ENCODE assay signal across 10 cellular contexts in the genomic region with DNA sequence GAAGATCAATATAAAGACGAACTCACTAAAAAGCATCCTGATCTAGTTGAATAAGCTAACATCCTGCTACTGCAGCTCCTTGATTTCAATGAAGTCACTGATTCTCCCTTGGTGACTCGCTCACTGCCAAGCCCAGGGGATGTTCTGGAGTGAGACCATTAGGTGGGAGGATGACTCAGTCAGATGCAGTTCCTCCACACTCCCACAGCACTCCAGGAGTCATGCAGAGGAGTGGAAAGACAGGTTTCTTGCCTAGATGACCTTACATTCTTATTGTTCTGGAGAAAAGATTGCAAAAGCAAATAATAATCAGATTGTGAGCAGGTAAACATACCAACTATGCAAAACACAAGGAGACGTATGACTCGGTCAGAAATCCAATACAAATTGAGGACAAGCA. TPM values are rescaled to one million over a fixed set of nuclear protein-coding genes. Genes with fewer than 3 reads are reported as not detected.
DNase-seq lines count a peak whose midpoint lies in the region; ATAC-seq and TF ChIP-seq lines count a peak whose summit lies in the region.
"Had no signal": no experiment of that assay in that cellular context is flagged by ENCODE, and none has a peak within 500 bp of the region (broad histone marks: within the 10 kb centered on the region; RNA-seq: fewer than 3 reads in every experiment).

No MANE protein-coding gene starts in this region.

- no peak overlapping the region for H3K4me3 Mint-ChIP-seq in MCF 10A (ENCODE audit: unreplicated experiment)
- peak overlapping the region in 2 of 10 donors; percentile 3 to 54 for H3K4me3 Mint-ChIP-seq in naive thymus-derived CD8-positive, alpha-beta T cell
- H3K4me3 Mint-ChIP-seq: stimulated activated naive B cell treated with anti-CD40 and anti-IgM and Interleukin-4, amounts not matched to agents 10 μg/mL and 1 μg/mL and 100 μg/mL, for 72 hours had no signal

- intact Hi-C loops in MCF 10A (cut with micrococcal nuclease) = no loop called here

- peak; percentile 92 for DNase-seq in HT-29 (ENCODE audit: low spot score)
- peak; percentile 78 for DNase-seq in MCF 10A (ENCODE audit: unreplicated experiment)
- no peak for DNase-seq in naive thymus-derived CD8-positive, alpha-beta T cell
- DNase-seq: NCI-H1417 treated with DMSO at 0.1 percent for 48 hours; stimulated activated naive B cell treated with anti-CD40 and anti-IgM and Interleukin-4, amounts not matched to agents 10 μg/mL and 1 μg/mL and 100 μg/mL, for 72 hours had no signal

- H3K4me1 Mint-ChIP-seq in MCF 10A (ENCODE audit: insufficient read depth, unreplicated experiment) = peaks cover 8% of the 10 kb centered on the region
- peaks cover 36 to 85% (median 72%) of the 10 kb centered on the region in 4 donors for H3K4me1 Mint-ChIP-seq in naive thymus-derived CD8-positive, alpha-beta T cell
- H3K4me1 Mint-ChIP-seq: stimulated activated naive B cell treated with anti-CD40 and anti-IgM and Interleukin-4, amounts not matched to agents 10 μg/mL and 1 μg/mL and 100 μg/mL, for 72 hours had no signal

- H3K27me3 Mint-ChIP-seq in MCF 10A (ENCODE audit: insufficient read depth, unreplicated experiment) = no peaks in the 10 kb centered on the region
- no peaks in the 10 kb centered on the region for H3K27me3 Mint-ChIP-seq in naive thymus-derived CD8-positive, alpha-beta T cell

- CTCF ChIA-PET in MCF 10A (lab: Yijun Ruan, JAX) = interaction anchor here (0.6 to 1.0 kb wide), 3 partner anchors 13 to 233 kb away, joined by 3 read pairs; no protein-coding TSS in a partner anchor

- no peak overlapping the region for H3K27ac Mint-ChIP-seq in MCF 10A (ENCODE audit: low read depth, unreplicated experiment)
- peak overlapping the region; percentile 43 to 94 (median 85) for H3K27ac Mint-ChIP-seq in naive thymus-derived CD8-positive, alpha-beta T cell
- H3K27ac Mint-ChIP-seq: stimulated activated naive B cell treated with anti-CD40 and anti-IgM and Interleukin-4, amounts not matched to agents 10 μg/mL and 1 μg/mL and 100 μg/mL, for 72 hours had no signal

- ATAC-seq in naive thymus-derived CD8-positive, alpha-beta T cell = no peak
- no peak for ATAC-seq in HG02970 (IDR thresholded peaks at IDR 0.05; ENCODE audit: low FRiP score, unreplicated experiment)
- ATAC-seq in HG03135 (IDR thresholded peaks at IDR 0.05; ENCODE audit: unreplicated experiment) = no peak
- no peak for ATAC-seq in GM19023 (IDR thresholded peaks at IDR 0.05; ENCODE audit: unreplicated experiment)
- ATAC-seq in HG02642 (IDR thresholded peaks at IDR 0.05; ENCODE audit: poor library complexity, unreplicated experiment) = no peak
- ATAC-seq: stimulated activated naive B cell treated with anti-CD40 and anti-IgM and Interleukin-4, amounts not matched to agents 10 μg/mL and 1 μg/mL and 100 μg/mL, for 72 hours had no signal

- H3K36me3 Mint-ChIP-seq in MCF 10A (ENCODE audit: insufficient read depth, unreplicated experiment) = no peaks in the 10 kb centered on the region
- H3K36me3 Mint-ChIP-seq in naive thymus-derived CD8-positive, alpha-beta T cell = peaks cover 15 to 52% (median 47%) of the 10 kb centered on the region in 3 donors
- H3K36me3 Mint-ChIP-seq: stimulated activated naive B cell treated with anti-CD40 and anti-IgM and Interleukin-4, amounts not matched to agents 10 μg/mL and 1 μg/mL and 100 μg/mL, for 72 hours had no signal

- peak overlapping the region; percentile 52 for H3K27ac ChIP-seq in C4-2B

- BruUV-seq in MCF 10A (replicated peaks; lab: Mats Ljungman, UMichigan) = no TSS peak

- TF ChIP-seq CTCF in C4-2B (conservative IDR thresholded peaks at IDR 0.05) = no peak; the same call in 1 of the 2 replicates
- TF ChIP-seq CTCF in MCF 10A (IDR thresholded peaks at IDR 0.05; ENCODE audit: unreplicated experiment) = no peak

- POLR2A ChIA-PET in MCF 10A (lab: Yijun Ruan, JAX) = interaction anchor here (0.6 to 0.9 kb wide), 3 partner anchors 9 to 203 kb away, joined by 3 to 5 read pairs (median 5); no protein-coding TSS in a partner anchor
- POLR2A ChIA-PET in naive thymus-derived CD8-positive, alpha-beta T cell (lab: Charles Lee) = interaction anchor here (0.7 to 2.9 kb wide), 5 partner anchors 9 to 200 kb away, joined by 3 to 35 read pairs (median 3); a partner anchor contains a TSS

- H3K9me3 Mint-ChIP-seq in MCF 10A (ENCODE audit: unreplicated experiment) = peaks cover 9% of the 10 kb centered on the region
- no peaks in the 10 kb centered on the region for H3K9me3 Mint-ChIP-seq in naive thymus-derived CD8-positive, alpha-beta T cell
- H3K9me3 Mint-ChIP-seq: stimulated activated naive B cell treated with anti-CD40 and anti-IgM and Interleukin-4, amounts not matched to agents 10 μg/mL and 1 μg/mL and 100 μg/mL, for 72 hours had no signal

RNA-seq across cellular contexts. Expression of a gene that starts 15.3 kb away (rescaled TPM):
- not detected in 2 replicates for total RNA-seq in HT-29 (2014; rRNA removed; shearing (Covaris generic))
- total RNA-seq in MCF 10A (2022) = 1.4 and 1.8 TPM in 2 replicates
- 10 to 100 TPM; 22.5 to 23.5 TPM for total RNA-seq in naive thymus-derived CD8-positive, alpha-beta T cell
- polyA plus RNA-seq in naive thymus-derived CD8-positive, alpha-beta T cell = 1 to 10 TPM; 2.3 to 2.7 (median 2.6) TPM

Comparison
In these comparisons a context has a peak if more than half of its experiments do, and no peak if none do; other contexts are left out.
1. DNase-seq: peak in HT-29 (single experiment) and MCF 10A (single experiment); none in naive thymus-derived CD8-positive, alpha-beta T cell (0 of 10).